24 cellular contexts compared by ENCODE assay signal in genomic region chr6:138219398-138219797, GRCh38. TPM values are rescaled to one million over a fixed set of nuclear protein-coding genes. Genes with fewer than 3 reads are reported as not detected.
"Had no signal": no experiment of that assay in that cellular context is flagged by ENCODE, and none has a peak within 500 bp of the region (broad histone marks: within the 10 kb centered on the region; RNA-seq: fewer than 3 reads in every experiment).

No MANE protein-coding gene starts in this region.

- H3K27me3 ChIP-seq: dorsolateral prefrontal cortex, hepatocyte, uterus had no signal

- H3K4me3 ChIP-seq: dorsolateral prefrontal cortex, hepatocyte, uterus had no signal

- H3K9me3 ChIP-seq: uterus had no signal

- DNase-seq: cortex of kidney; effector CD8-positive, alpha-beta T cell; foreskin melanocyte; head of caudate nucleus; kidney; left cardiac atrium; mammary epithelial cell; natural killer cell; posterior cingulate gyrus; stimulated activated CD4-positive, alpha-beta T cell treated with anti-CD3 and anti-CD28 coated beads, Interleukin-2, amount 100 ng/mL, for 24 hours; stimulated activated CD4-positive, alpha-beta T cell treated with anti-CD3 and anti-CD28 coated beads, Interleukin-4, amount 100 ng/mL, for 4 hours; stimulated activated naive CD4-positive, alpha-beta T cell; uterus had no signal

- ATAC-seq: left cardiac atrium, natural killer cell, sciatic nerve had no signal

- H3K27ac ChIP-seq: hepatocyte, uterus had no signal

- H3K36me3 ChIP-seq: uterus had no signal

- H3K4me1 ChIP-seq: uterus had no signal

RNA-seq across cellular contexts. Expression of gene PBOV1, which starts 1.1 kb away (rescaled TPM):
- total RNA-seq: dorsolateral prefrontal cortex, hepatocyte, kidney, left cardiac atrium, lower leg skin, mammary epithelial cell, mesenteric fat pad, mononuclear cell, myocyte, natural killer cell, neural crest cell, osteocyte, pulmonary artery endothelial cell, sciatic nerve, skeletal muscle tissue, uterus had no signal
